Comparison of ENCODE assay signal across 15 cellular contexts in genomic region chr12:10372534-10372931, GRCh38. TPM values are rescaled to one million over a fixed set of nuclear protein-coding genes. Genes with fewer than 3 reads are reported as not detected.
DNase-seq lines count a peak whose midpoint lies in the region; ATAC-seq and TF ChIP-seq lines count a peak whose summit lies in the region.
"Had no signal": no experiment of that assay in that cellular context is flagged by ENCODE, and none has a peak within 500 bp of the region (broad histone marks: within the 10 kb centered on the region; RNA-seq: fewer than 3 reads in every experiment).

No MANE protein-coding gene starts in this region.

- H3K9me3 Mint-ChIP-seq in T-cell = peaks cover 0 to 5% (median 0%) of the 10 kb centered on the region in 3 donors
- H3K9me3 Mint-ChIP-seq in stimulated activated naive CD8-positive, alpha-beta T cell treated with anti-CD3 and anti-CD28 coated beads, Interleukin-15, Interleukin-2, amounts not matched to agents 100 ng/mL and 50 ng/mL, for 24 hours = peaks cover 4% of the 10 kb centered on the region

- H3K27ac Mint-ChIP-seq in T-cell = peak overlapping the region; percentile 2 to 63
- peak overlapping the region; percentile 62 for H3K27ac Mint-ChIP-seq in stimulated activated naive CD8-positive, alpha-beta T cell treated with anti-CD3 and anti-CD28 coated beads, Interleukin-15, Interleukin-2, amounts not matched to agents 100 ng/mL and 50 ng/mL, for 24 hours

- DNase-seq in NCI-H2081 (lab: John Stamatoyannopoulos, UW) (peak; percentile 3 to 19), NCI-H2081 treated with DMSO at 0.1 percent for 48 hours (lab: John Stamatoyannopoulos, UW) (no peak), T-cell (no peak), hepatocyte (ENCODE audit: low spot score) (no peak), psoas muscle (no peak), posterior vena cava (ENCODE audit: low spot score) (no peak), SKM-1 (lab: John Stamatoyannopoulos, UW; ENCODE audit: unreplicated experiment) (no peak)
- DNase-seq: GDM1, mesenchymal stem cell, NCI-H1092 had no signal

- H3K4me2 ChIP-seq in hepatocyte = peak overlapping the region; percentile 25

- peak overlapping the region; percentile 30 for H3K27ac ChIP-seq in hepatocyte
- H3K27ac ChIP-seq in psoas muscle = no peak overlapping the region

- TF ChIP-seq CTCF in hepatocyte (IDR thresholded peaks at IDR 0.05; ENCODE audit: poor library complexity) (no peak), psoas muscle (IDR thresholded peaks at IDR 0.05) (no peak)

- H3K4me3 Mint-ChIP-seq in T-cell = peak overlapping the region in 1 of 3 donors; percentile 9
- peak overlapping the region; percentile 50 for H3K4me3 Mint-ChIP-seq in stimulated activated naive CD8-positive, alpha-beta T cell treated with anti-CD3 and anti-CD28 coated beads, Interleukin-15, Interleukin-2, amounts not matched to agents 100 ng/mL and 50 ng/mL, for 24 hours

- no peak overlapping the region for H2AFZ ChIP-seq in hepatocyte

- H3K4me1 ChIP-seq in hepatocyte (ENCODE audit: insufficient read depth) (no peaks in the 10 kb centered on the region), psoas muscle (no peaks in the 10 kb centered on the region)
- H3K4me1 ChIP-seq: gastroesophageal sphincter, HAP-1 had no signal

- H3K27me3 Mint-ChIP-seq in T-cell = no peaks in the 10 kb centered on the region
- H3K27me3 Mint-ChIP-seq in stimulated activated naive CD8-positive, alpha-beta T cell treated with anti-CD3 and anti-CD28 coated beads, Interleukin-15, Interleukin-2, amounts not matched to agents 100 ng/mL and 50 ng/mL, for 24 hours = no peaks in the 10 kb centered on the region

- peaks cover 46 to 62% (median 50%) of the 10 kb centered on the region in 3 donors for H3K4me1 Mint-ChIP-seq in T-cell
- H3K4me1 Mint-ChIP-seq in stimulated activated naive CD8-positive, alpha-beta T cell treated with anti-CD3 and anti-CD28 coated beads, Interleukin-15, Interleukin-2, amounts not matched to agents 100 ng/mL and 50 ng/mL, for 24 hours (ENCODE audit: low read depth) = peaks cover 73% of the 10 kb centered on the region

- H3K79me2 ChIP-seq in hepatocyte = peaks cover 2% of the 10 kb centered on the region

- H3K4me3 ChIP-seq in hepatocyte = no peak overlapping the region
- H3K4me3 ChIP-seq in psoas muscle = no peak overlapping the region
- H3K4me3 ChIP-seq: gastroesophageal sphincter, HAP-1 had no signal

- H3K9me3 ChIP-seq in hepatocyte (ENCODE audit: low read depth) (no peaks in the 10 kb centered on the region), psoas muscle (no peaks in the 10 kb centered on the region)
- H3K9me3 ChIP-seq: gastroesophageal sphincter, HAP-1 had no signal

- 59% methylated on average over 2 of the region's 2 CpGs for WGBS in hepatocyte (ENCODE audit: low lambda C conversion rate, missing lambda C conversion rate)
- WGBS in psoas muscle, 3 donors = 36 to 50% (median 43%) methylated on average over 2 of the region's 2 CpGs

- H3K27me3 ChIP-seq in hepatocyte (no peaks in the 10 kb centered on the region), psoas muscle (ENCODE audit: insufficient read depth in 3 of 3, low read length in 2 of 3) (no peaks in the 10 kb centered on the region)
- H3K27me3 ChIP-seq: gastroesophageal sphincter had no signal

- intact Hi-C loops in psoas muscle (cut with DNase I) (no loop called here), posterior vena cava (cut with DNase I) (no loop called here)

- CTCF ChIA-PET in T-cell (lab: Charles Lee) = interaction anchor here in 1 of 2 donors (0.8 kb wide), 1 partner anchor 723 kb away, joined by 3 read pairs; no protein-coding TSS in a partner anchor

- H3K36me3 Mint-ChIP-seq in T-cell = peaks cover 20% of the 10 kb centered on the region
- peaks cover 83% of the 10 kb centered on the region for H3K36me3 Mint-ChIP-seq in stimulated activated naive CD8-positive, alpha-beta T cell treated with anti-CD3 and anti-CD28 coated beads, Interleukin-15, Interleukin-2, amounts not matched to agents 100 ng/mL and 50 ng/mL, for 24 hours (ENCODE audit: low read depth)

- H3K36me3 ChIP-seq in hepatocyte (replicated peaks; ENCODE audit: insufficient read depth, low read depth) = no peaks in the 10 kb centered on the region
- no peaks in the 10 kb centered on the region for H3K36me3 ChIP-seq in psoas muscle (ENCODE audit: insufficient read depth in 1 of 2, low read depth in 1 of 2)
- H3K36me3 ChIP-seq: HAP-1 had no signal

- ATAC-seq in T-cell (replicated peaks in 1 of 4) (peak; percentile 44 to 64 (median 52)), psoas muscle (no peak)
- ATAC-seq: gastroesophageal sphincter had no signal

- POLR2A ChIA-PET in T-cell (lab: Charles Lee) = no interaction called here

- H3K9me2 ChIP-seq in hepatocyte (replicated peaks; ENCODE audit: insufficient read depth) = no peaks in the 10 kb centered on the region

- H4K20me1 ChIP-seq in hepatocyte (ENCODE audit: insufficient read depth, poor library complexity, severe bottlenecking) = no peaks in the 10 kb centered on the region

RNA-seq across cellular contexts. Expression of gene KLRK1, which starts 17.3 kb away (rescaled TPM):
- 100 to 1,000 TPM in 4 of 5 donors, 10 to 100 TPM in 1; 74.5 to 162 (median 141) TPM for total RNA-seq in T-cell
- total RNA-seq in hepatocyte = not detected in 2 replicates
- polyA plus RNA-seq in hepatocyte = 0.23 and 0.52 TPM in 2 replicates
- under 1 TPM in 3 of 4 donors, not detected in 1; 0.28 to 0.47 (median 0.34) TPM for total RNA-seq in psoas muscle
- under 1 TPM; 0.09 to 0.55 (median 0.25) TPM for polyA plus RNA-seq in psoas muscle
- total RNA-seq in posterior vena cava = 1 to 10 TPM; 1.4 to 1.9 TPM
- total RNA-seq: A673 had no signal

RNA-seq across cellular contexts. Expression of gene KLRC4, which starts 37.0 kb away (rescaled TPM):
- total RNA-seq in T-cell (10 to 100 TPM in 3 of 5 donors, 1 to 10 TPM in 2; 7.1 to 27.1 (median 17.3) TPM), hepatocyte (0.28 TPM in 1 of 2 replicates, not detected in the other), psoas muscle (not detected), posterior vena cava (not detected)
- polyA plus RNA-seq in hepatocyte (not detected in 2 replicates), psoas muscle (under 1 TPM in 1 of 3 donors, not detected in 2; 0.23 TPM)
- total RNA-seq: A673, skeletal muscle tissue had no signal

RNA-seq across cellular contexts. Expression of gene KLRC3, which starts 47.9 kb away (rescaled TPM):
- total RNA-seq in T-cell = 1 to 10 TPM; 1.3 to 9.9 (median 1.6) TPM
- not detected in 2 replicates for total RNA-seq in hepatocyte
- polyA plus RNA-seq in hepatocyte = 0.28 TPM in 1 of 2 replicates, not detected in the other
- not detected for total RNA-seq in psoas muscle
- polyA plus RNA-seq in psoas muscle = not detected
- total RNA-seq in posterior vena cava = not detected
- total RNA-seq: A673, gastroesophageal sphincter, skeletal muscle tissue had no signal

Comparison
In these comparisons a context has a peak if more than half of its experiments do, and no peak if none do; other contexts are left out.
1. DNase-seq: peak in NCI-H2081 (2 of 2); none in NCI-H2081 treated with DMSO at 0.1 percent for 48 hours (single experiment), T-cell (0 of 34), hepatocyte (single experiment), psoas muscle (0 of 2), posterior vena cava (single experiment) and SKM-1 (single experiment).
2. ATAC-seq: peak in T-cell (4 of 4); none in psoas muscle (0 of 4).
3. RNA of gene KLRK1, which starts 17.3 kb away (total RNA-seq): 74.5 to 162 TPM in T-cell; 1.4 to 1.9 TPM in posterior vena cava, 0.28 to 0.47 TPM in psoas muscle and not detected in hepatocyte; every median in the first group is over 10 times any median in the second.